Comparison of ENCODE assay signal across 8 cellular contexts in the genomic region with DNA sequence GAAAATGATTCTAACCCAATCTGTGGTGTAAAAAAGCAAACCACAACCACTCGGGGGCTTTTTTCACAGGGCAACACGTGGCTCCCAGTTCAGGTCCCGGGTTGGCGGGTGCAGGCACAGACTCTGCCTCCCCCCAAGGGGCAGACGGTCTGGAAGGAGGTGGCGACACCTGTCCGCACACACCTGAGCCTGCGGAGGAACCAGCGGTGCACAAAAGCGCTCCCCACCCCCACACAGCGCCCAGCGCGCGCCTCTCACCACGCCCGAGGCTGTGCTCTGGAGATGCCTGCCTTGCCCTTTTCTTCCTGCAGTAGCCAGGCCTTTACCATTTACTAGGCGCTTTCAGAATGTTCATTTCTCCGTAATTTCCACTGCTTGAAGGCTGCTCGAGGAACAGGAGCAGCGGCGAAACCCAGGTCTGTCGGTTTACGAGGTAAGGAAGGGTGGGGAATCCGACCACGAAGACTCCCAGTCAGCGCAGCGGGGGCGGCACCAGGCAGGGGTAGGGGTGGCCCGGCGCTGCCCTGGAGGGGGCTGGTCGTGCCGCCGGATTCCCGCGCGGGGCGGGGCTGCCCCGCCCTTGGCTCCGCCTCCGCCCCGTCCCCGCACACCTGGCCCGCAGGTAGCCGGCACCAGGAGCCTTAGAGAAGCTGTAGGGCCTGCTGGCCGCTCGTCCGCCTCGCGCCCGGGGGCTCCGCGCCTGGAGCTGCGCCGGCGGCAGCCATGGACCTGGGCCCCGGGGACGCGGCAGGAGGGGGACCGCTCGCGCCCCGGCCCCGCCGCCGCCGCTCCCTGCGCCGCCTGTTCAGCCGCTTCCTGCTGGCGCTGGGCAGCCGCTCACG. TPM values are rescaled to one million over a fixed set of nuclear protein-coding genes. Genes with fewer than 3 reads are reported as not detected.
A peak's percentile ranks its signal among the peaks of the same experiment; 100 is the strongest.
DNase-seq lines count a peak whose midpoint lies in the region; ATAC-seq and TF ChIP-seq lines count a peak whose summit lies in the region.

A gene with protein sequence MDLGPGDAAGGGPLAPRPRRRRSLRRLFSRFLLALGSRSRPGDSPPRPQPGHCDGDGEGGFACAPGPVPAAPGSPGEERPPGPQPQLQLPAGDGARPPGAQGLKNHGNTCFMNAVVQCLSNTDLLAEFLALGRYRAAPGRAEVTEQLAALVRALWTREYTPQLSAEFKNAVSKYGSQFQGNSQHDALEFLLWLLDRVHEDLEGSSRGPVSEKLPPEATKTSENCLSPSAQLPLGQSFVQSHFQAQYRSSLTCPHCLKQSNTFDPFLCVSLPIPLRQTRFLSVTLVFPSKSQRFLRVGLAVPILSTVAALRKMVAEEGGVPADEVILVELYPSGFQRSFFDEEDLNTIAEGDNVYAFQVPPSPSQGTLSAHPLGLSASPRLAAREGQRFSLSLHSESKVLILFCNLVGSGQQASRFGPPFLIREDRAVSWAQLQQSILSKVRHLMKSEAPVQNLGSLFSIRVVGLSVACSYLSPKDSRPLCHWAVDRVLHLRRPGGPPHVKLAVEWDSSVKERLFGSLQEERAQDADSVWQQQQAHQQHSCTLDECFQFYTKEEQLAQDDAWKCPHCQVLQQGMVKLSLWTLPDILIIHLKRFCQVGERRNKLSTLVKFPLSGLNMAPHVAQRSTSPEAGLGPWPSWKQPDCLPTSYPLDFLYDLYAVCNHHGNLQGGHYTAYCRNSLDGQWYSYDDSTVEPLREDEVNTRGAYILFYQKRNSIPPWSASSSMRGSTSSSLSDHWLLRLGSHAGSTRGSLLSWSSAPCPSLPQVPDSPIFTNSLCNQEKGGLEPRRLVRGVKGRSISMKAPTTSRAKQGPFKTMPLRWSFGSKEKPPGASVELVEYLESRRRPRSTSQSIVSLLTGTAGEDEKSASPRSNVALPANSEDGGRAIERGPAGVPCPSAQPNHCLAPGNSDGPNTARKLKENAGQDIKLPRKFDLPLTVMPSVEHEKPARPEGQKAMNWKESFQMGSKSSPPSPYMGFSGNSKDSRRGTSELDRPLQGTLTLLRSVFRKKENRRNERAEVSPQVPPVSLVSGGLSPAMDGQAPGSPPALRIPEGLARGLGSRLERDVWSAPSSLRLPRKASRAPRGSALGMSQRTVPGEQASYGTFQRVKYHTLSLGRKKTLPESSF (plus strand): TSS at position 608 of the 842 bp plus-strand sequence. CDS start 116 bp downstream, at position 724.

- H3K27ac ChIP-seq in C4-2B = peak within 1 kb of the TSS; percentile 95
- H3K27ac ChIP-seq in PC-3 (ENCODE audit: low read length) = peak within 1 kb of the TSS; percentile 92
- peak within 1 kb of the TSS; percentile 86 to 87 for H3K27ac ChIP-seq in breast epithelium

- H3K4me2 ChIP-seq in PC-3 (ENCODE audit: low read length) = peak within 1 kb of the TSS; percentile 99

- no peaks in the 10 kb centered on the region for H4K20me1 ChIP-seq in PC-3 (ENCODE audit: low read length)

- no peaks in the 10 kb centered on the region for H3K36me3 Mint-ChIP-seq in stimulated activated naive B cell treated with anti-CD40 and anti-IgM and Interleukin-4, amounts not matched to agents 10 μg/mL and 1 μg/mL and 100 μg/mL, for 72 hours

- no peaks in the 10 kb centered on the region for H3K9me3 ChIP-seq in PC-3 (ENCODE audit: low read length)
- no peaks in the 10 kb centered on the region for H3K9me3 ChIP-seq in breast epithelium

- DNase-seq in PC-3 (peak; percentile 73), breast epithelium (ENCODE audit: low spot score in 2 of 2) (peak; percentile 27 to 59), left lobe of liver (ENCODE audit: low spot score) (peak; percentile 79), NCI-H1694 (lab: John Stamatoyannopoulos, UW) (no peak)
- DNase-seq in stimulated activated naive B cell treated with anti-CD40 and anti-IgM and Interleukin-4, amounts not matched to agents 10 μg/mL and 1 μg/mL and 100 μg/mL, for 72 hours = peak; percentile 7

- peak within 1 kb of the TSS; percentile 95 for H3K9ac ChIP-seq in PC-3 (ENCODE audit: low read length)

- H3K4me3 Mint-ChIP-seq in stimulated activated naive B cell treated with anti-CD40 and anti-IgM and Interleukin-4, amounts not matched to agents 10 μg/mL and 1 μg/mL and 100 μg/mL, for 72 hours = peak within 1 kb of the TSS; percentile 82 to 84

- peaks cover 9 to 21% of the 10 kb centered on the region in 2 donors for H3K4me1 Mint-ChIP-seq in stimulated activated naive B cell treated with anti-CD40 and anti-IgM and Interleukin-4, amounts not matched to agents 10 μg/mL and 1 μg/mL and 100 μg/mL, for 72 hours

- H2AFZ ChIP-seq in PC-3 (ENCODE audit: low read length) = peak within 1 kb of the TSS; percentile 85

- POLR2A ChIA-PET in PC-3 (lab: Charles Lee; ENCODE audit: unreplicated experiment) = interaction anchor here (0.6 kb wide), 1 partner anchor 18 kb away, joined by 4 read pairs; no protein-coding TSS in a partner anchor

- no peak for TF ChIP-seq POLR2A in breast epithelium (IDR thresholded peaks at IDR 0.05)

- CTCF ChIA-PET in PC-3 (lab: Charles Lee) = interaction anchor here (0.7 kb wide), 1 partner anchor 37 kb away, joined by 3 read pairs; no protein-coding TSS in a partner anchor

- TF ChIP-seq CTCF in C4-2B (conservative IDR thresholded peaks at IDR 0.05) = no peak; the same call in 1 of the 2 replicates
- TF ChIP-seq CTCF in PC-3 (conservative IDR thresholded peaks at IDR 0.05; ENCODE audit: low read depth, low read length) = no peak
- TF ChIP-seq CTCF in breast epithelium (IDR thresholded peaks at IDR 0.05) = no peak

- H3K36me3 ChIP-seq in PC-3 (ENCODE audit: low read depth, low read length) (no peaks in the 10 kb centered on the region), breast epithelium (no peaks in the 10 kb centered on the region)

- peak within 1 kb of the TSS; percentile 71 for H3K27ac Mint-ChIP-seq in stimulated activated naive B cell treated with anti-CD40 and anti-IgM and Interleukin-4, amounts not matched to agents 10 μg/mL and 1 μg/mL and 100 μg/mL, for 72 hours

- H3F3A ChIP-seq in PC-3 (ENCODE audit: low read length, unreplicated experiment) = no peaks in the 10 kb centered on the region

- peaks cover 49% of the 10 kb centered on the region for H3K79me2 ChIP-seq in PC-3 (ENCODE audit: low read length)

- H3K27me3 ChIP-seq in PC-3 (ENCODE audit: low read length) = no peaks in the 10 kb centered on the region
- no peaks in the 10 kb centered on the region for H3K27me3 ChIP-seq in breast epithelium

- peaks cover 41 to 48% of the 10 kb centered on the region in 2 donors for H3K27me3 Mint-ChIP-seq in stimulated activated naive B cell treated with anti-CD40 and anti-IgM and Interleukin-4, amounts not matched to agents 10 μg/mL and 1 μg/mL and 100 μg/mL, for 72 hours

- no peaks in the 10 kb centered on the region for H3K9me2 ChIP-seq in PC-3 (replicated peaks; ENCODE audit: low read length)

- TSS peak; percentile 73 for BruUV-seq in PC-3 (replicated peaks; lab: Mats Ljungman, UMichigan)

- ATAC-seq in GM19372 (IDR thresholded peaks at IDR 0.05; ENCODE audit: low read depth, unreplicated experiment) (peak; percentile 37), PC-3 (peak; percentile 55), left lobe of liver (peak; percentile 82), GM21515 (IDR thresholded peaks at IDR 0.05; ENCODE audit: unreplicated experiment) (no peak)
- ATAC-seq in stimulated activated naive B cell treated with anti-CD40 and anti-IgM and Interleukin-4, amounts not matched to agents 10 μg/mL and 1 μg/mL and 100 μg/mL, for 72 hours (replicated peaks) = peak; percentile 69 to 74

- H3K4me1 ChIP-seq in PC-3 (ENCODE audit: insufficient read depth, low read length) = peaks cover 17% of the 10 kb centered on the region; the same call in 1 of the 2 replicates
- no peaks in the 10 kb centered on the region for H3K4me1 ChIP-seq in breast epithelium

- intact Hi-C loops in PC-3 (cut with micrococcal nuclease) (loop anchor here (2.0 to 10.0 kb wide), 3 partner anchors 32 to 80 kb away; partner anchors contain the start of gene CFAP52), breast epithelium (cut with DNase I; ENCODE audit: low total_unique reads) (no loop called here)

- H3K9me3 Mint-ChIP-seq in stimulated activated naive B cell treated with anti-CD40 and anti-IgM and Interleukin-4, amounts not matched to agents 10 μg/mL and 1 μg/mL and 100 μg/mL, for 72 hours = peaks cover 0 to 2% of the 10 kb centered on the region in 2 donors

- H3K4me3 ChIP-seq in PC-3 (ENCODE audit: low read length) (peak within 1 kb of the TSS; percentile 77), breast epithelium (peak within 1 kb of the TSS; percentile 33 to 72 (median 68))

RNA-seq across cellular contexts. Expression of the gene that starts here (rescaled TPM):
- total RNA-seq in PC-3 (2014; rRNA removed) (8.1 and 10.0 TPM in 2 replicates), breast epithelium (1 to 10 TPM in 2 of 3 donors, under 1 TPM in 1; 0.32 to 6.1 (median 3.9) TPM), left lobe of liver (11.8 TPM)
